11 cellular contexts compared by ENCODE assay signal in genomic region chr10:122127943-122128342, GRCh38.
DNase-seq lines count a peak whose midpoint lies in the region; ATAC-seq and TF ChIP-seq lines count a peak whose summit lies in the region.
"Had no signal": no experiment of that assay in that cellular context is flagged by ENCODE, and none has a peak within 500 bp of the region (broad histone marks: within the 10 kb centered on the region; RNA-seq: fewer than 3 reads in every experiment).

No MANE protein-coding gene starts in this region.

- intact Hi-C loops in uterus (cut with DNase I; ENCODE audit: low total_unique reads), result no loop called here

- no peak for TF ChIP-seq CTCF in uterus (IDR thresholded peaks at IDR 0.05)
- no peak for TF ChIP-seq CTCF in glutamatergic neuron (IDR thresholded peaks at IDR 0.05; ENCODE audit: partially characterized antibody, unreplicated experiment)

- DNase-seq in NCI-H510A treated with DMSO at 0.1 percent for 48 hours (lab: John Stamatoyannopoulos, UW) (peak; percentile 65), NCI-H510A (lab: John Stamatoyannopoulos, UW) (no peak), uterus (peak in 1 of 2 donors; percentile 47), glutamatergic neuron (no peak)
- no peak for DNase-seq in activated CD8-positive, alpha-beta T cell treated with anti-CD3 and anti-CD28 coated beads, Interleukin-2, amount 10 ng/mL, durations not matched to agents 7 days and 5 days
- DNase-seq in stimulated activated CD4-positive, alpha-beta T cell treated with anti-CD3 and anti-CD28 coated beads, Interleukin-2, amount 100 ng/mL, for 48 hours, result no peak
- DNase-seq: activated CD4-positive, alpha-beta T cell treated with anti-CD3 and anti-CD28 coated beads, Interleukin-2, amount 50 U/mL, for 1 hour; SHP77 treated with DMSO at 0.1 percent for 48 hours had no signal

- H3K27me3 ChIP-seq in esophagus (ENCODE audit: control insufficient read depth in 1 of 2, insufficient read depth in 2 of 2, low read length in 2 of 2) (no peaks in the 10 kb centered on the region), muscle layer of duodenum (ENCODE audit: low read depth, low read length) (no peaks in the 10 kb centered on the region), uterus (no peaks in the 10 kb centered on the region)

- no peak for TF ChIP-seq POLR2A in uterus (IDR thresholded peaks at IDR 0.05)

- no peak for ATAC-seq in activated CD8-positive, alpha-beta T cell treated with anti-CD3 and anti-CD28 coated beads, Interleukin-2, amount 10 ng/mL, durations not matched to agents 7 days and 5 days

- H3K36me3 Mint-ChIP-seq in glutamatergic neuron (ENCODE audit: unreplicated experiment), result no peaks in the 10 kb centered on the region
- H3K36me3 Mint-ChIP-seq in activated CD8-positive, alpha-beta T cell treated with anti-CD3 and anti-CD28 coated beads, Interleukin-2, amount 10 ng/mL, durations not matched to agents 7 days and 5 days (ENCODE audit: low read depth), result no peaks in the 10 kb centered on the region

- H3K4me3 Mint-ChIP-seq in glutamatergic neuron (ENCODE audit: unreplicated experiment), result no peak overlapping the region
- no peak overlapping the region for H3K4me3 Mint-ChIP-seq in activated CD8-positive, alpha-beta T cell treated with anti-CD3 and anti-CD28 coated beads, Interleukin-2, amount 10 ng/mL, durations not matched to agents 7 days and 5 days
- H3K4me3 Mint-ChIP-seq: neural crest cell had no signal

- H3K4me3 ChIP-seq in esophagus (ENCODE audit: low read depth in 1 of 2, low read length in 2 of 2), result no peak overlapping the region
- H3K4me3 ChIP-seq in muscle layer of duodenum (ENCODE audit: low read depth in 1 of 2, low read length in 2 of 2), result peak overlapping the region; percentile 41 to 51
- H3K4me3 ChIP-seq in uterus, result peak overlapping the region; percentile 4 to 9

- H3K27ac Mint-ChIP-seq in glutamatergic neuron (ENCODE audit: unreplicated experiment), result no peak overlapping the region
- H3K27ac Mint-ChIP-seq in activated CD8-positive, alpha-beta T cell treated with anti-CD3 and anti-CD28 coated beads, Interleukin-2, amount 10 ng/mL, durations not matched to agents 7 days and 5 days, result no peak overlapping the region

- H3K9me3 ChIP-seq in esophagus (ENCODE audit: control insufficient read depth in 2 of 2, insufficient read depth in 1 of 2, low read depth in 1 of 2, low read length in 1 of 2) (no peaks in the 10 kb centered on the region), muscle layer of duodenum (ENCODE audit: control insufficient read depth in 1 of 2, low read length in 2 of 2) (no peaks in the 10 kb centered on the region), uterus (no peaks in the 10 kb centered on the region)

- H3K36me3 ChIP-seq in esophagus (ENCODE audit: control insufficient read depth in 2 of 2, insufficient read depth in 2 of 2, low read length in 1 of 2) (peaks cover 0 to 6% of the 10 kb centered on the region in 2 donors), muscle layer of duodenum (ENCODE audit: control insufficient read depth in 1 of 2, insufficient read depth in 2 of 2, low read length in 2 of 2) (no peaks in the 10 kb centered on the region), uterus (no peaks in the 10 kb centered on the region)

- 36 to 43% methylated on average over 8 of the region's 8 CpGs for WGBS in esophagus, 2 donors

- H3K9me3 Mint-ChIP-seq in glutamatergic neuron (ENCODE audit: unreplicated experiment), result no peaks in the 10 kb centered on the region
- no peaks in the 10 kb centered on the region for H3K9me3 Mint-ChIP-seq in activated CD8-positive, alpha-beta T cell treated with anti-CD3 and anti-CD28 coated beads, Interleukin-2, amount 10 ng/mL, durations not matched to agents 7 days and 5 days (ENCODE audit: insufficient read depth)
- H3K9me3 Mint-ChIP-seq: neural crest cell had no signal

- H3K27ac ChIP-seq in esophagus (ENCODE audit: low read depth in 2 of 2, low read length in 1 of 2) (peak overlapping the region; percentile 79 to 80), muscle layer of duodenum (ENCODE audit: low read length) (peak overlapping the region; percentile 50), uterus (peak overlapping the region; percentile 83 to 91)

- POLR2A ChIA-PET in activated CD8-positive, alpha-beta T cell treated with anti-CD3 and anti-CD28 coated beads, Interleukin-2, amount 10 ng/mL, durations not matched to agents 7 days and 5 days (lab: Charles Lee), result no interaction called here

- H3K4me1 ChIP-seq in esophagus (ENCODE audit: control insufficient read depth in 2 of 2, insufficient read depth in 2 of 2, low read length in 1 of 2) (peaks cover 0 to 6% of the 10 kb centered on the region in 2 donors), muscle layer of duodenum (ENCODE audit: control insufficient read depth in 1 of 2, insufficient read depth in 2 of 2, low read length in 2 of 2) (peaks cover 10 to 31% of the 10 kb centered on the region in 2 donors), uterus (peaks cover 0 to 6% of the 10 kb centered on the region in 2 donors)

- peaks cover 43% of the 10 kb centered on the region for H3K4me1 Mint-ChIP-seq in glutamatergic neuron (ENCODE audit: low read depth, unreplicated experiment)
- H3K4me1 Mint-ChIP-seq in activated CD8-positive, alpha-beta T cell treated with anti-CD3 and anti-CD28 coated beads, Interleukin-2, amount 10 ng/mL, durations not matched to agents 7 days and 5 days (ENCODE audit: low read depth), result no peaks in the 10 kb centered on the region

- CTCF ChIA-PET in activated CD8-positive, alpha-beta T cell treated with anti-CD3 and anti-CD28 coated beads, Interleukin-2, amount 10 ng/mL, durations not matched to agents 7 days and 5 days (lab: Charles Lee), result no interaction called here

- peaks cover 2% of the 10 kb centered on the region for H3K27me3 Mint-ChIP-seq in glutamatergic neuron (ENCODE audit: unreplicated experiment)
- no peaks in the 10 kb centered on the region for H3K27me3 Mint-ChIP-seq in activated CD8-positive, alpha-beta T cell treated with anti-CD3 and anti-CD28 coated beads, Interleukin-2, amount 10 ng/mL, durations not matched to agents 7 days and 5 days (ENCODE audit: low read depth)

Comparison
In these comparisons a context has a peak if more than half of its experiments do, and no peak if none do; other contexts are left out.
1. H3K4me3 ChIP-seq: peak in muscle layer of duodenum (2 of 2) and uterus (2 of 2); none in esophagus (0 of 2).
2. Peak in every context shown above with its lines, with median percentiles within 50 percentile points of each other: H3K27ac ChIP-seq.